1 cellular context compared by ENCODE assay signal in genomic region chr20:652611-653109, GRCh38.
TF ChIP-seq lines count a peak whose summit lies in the region.

No MANE protein-coding gene starts in this region.

TF ChIP-seq in HEK293, 187 proteins besides CTCF, POLR2A, EP300 and RAD21 (continued from another document):
- TF ChIP-seq ZNF639 (tag by site-specific recombination; IDR thresholded peaks at IDR 0.05) (peak; percentile 49; the same call in 1 of the 2 replicates), KLF16 (tag by site-specific recombination; IDR thresholded peaks at IDR 0.05) (no peak), ZNF580 (tag by site-specific recombination; IDR thresholded peaks at IDR 0.05) (0 out of 2 replicates have a peak, but pooled peaks have one; percentile 47), ZNF155 (tag by site-specific recombination; IDR thresholded peaks at IDR 0.05) (no peak), KLF7 (tag by site-specific recombination; IDR thresholded peaks at IDR 0.05; ENCODE audit: borderline replicate concordance) (0 out of 2 replicates have a peak, but pooled peaks have one; percentile 24), ZNF621 (tag by site-specific recombination; IDR thresholded peaks at IDR 0.05) (no peak), ZBTB20 (tag by site-specific recombination; IDR thresholded peaks at IDR 0.05) (peak; percentile 28; the same call in 1 of the 2 replicates), ZBTB26 (tag by site-specific recombination; optimal IDR thresholded peaks at IDR 0.05) (peak; percentile 66), ZNF133 (tag by site-specific recombination; IDR thresholded peaks at IDR 0.05) (no peak), ZNF677 (tag by site-specific recombination; IDR thresholded peaks at IDR 0.05) (no peak), ZNF514 (tag by site-specific recombination; IDR thresholded peaks at IDR 0.05) (no peak)
